ENCODE assay signal across 23 cellular contexts in genomic region chr18:77316641-77317040, GRCh38.
"Had no signal": no experiment of that assay in that cellular context is flagged by ENCODE, and none has a peak within 500 bp of the region (broad histone marks: within the 10 kb centered on the region; RNA-seq: fewer than 3 reads in every experiment).

No MANE protein-coding gene starts in this region.

- H3K9me3 ChIP-seq: stomach, suprapubic skin, tibial nerve had no signal

- H3K4me2 ChIP-seq: hepatocyte had no signal

- H3K79me2 ChIP-seq: hepatocyte, parathyroid adenoma had no signal

- H3K27ac Mint-ChIP-seq: activated naive CD4-positive, alpha-beta T cell treated with anti-CD3 and anti-CD28 coated beads, Interleukin-2, amount 50 U/mL, for 72 hours; activated T-cell treated with anti-CD3 and anti-CD28 coated beads, Interleukin-2, amount 50 U/mL, for 24 hours; activated T-helper 17 cell treated with anti-CD3 and anti-CD28 coated beads, Interleukin-2, amount 50 U/mL, for 72 hours; nephron progenitor cell; stimulated activated memory B cell treated with anti-CD40 and anti-IgM and Interleukin-4, amounts not matched to agents 10 μg/mL and 1 μg/mL and 100 μg/mL, for 72 hours; WTC11 had no signal

- H2AFZ ChIP-seq: hepatocyte, parathyroid adenoma had no signal

- DNase-seq: activated CD8-positive, alpha-beta memory T cell treated with anti-CD3 and anti-CD28 coated beads for 24 hours; activated CD8-positive, alpha-beta memory T cell treated with anti-CD3 and anti-CD28 coated beads, Interleukin-2, amount 50 U/mL, for 4 hours; activated T-cell treated with anti-CD3 and anti-CD28 coated beads, Interleukin-2, amount 50 U/mL, for 24 hours; aorta; cerebellar nuclear complex; cortex of kidney; foreskin melanocyte; glutamatergic neuron; left ventricle myocardium superior; nephron progenitor cell; right cardiac atrium; stimulated activated CD4-positive, alpha-beta T cell treated with anti-CD3 and anti-CD28 coated beads, Interleukin-15, amount 100 ng/mL, for 24 hours; stomach; T-helper 9 cell had no signal

- H3K27ac ChIP-seq: epithelial cell of prostate, hepatocyte, parathyroid adenoma, stomach, suprapubic skin, tibial nerve had no signal

- H3K9me3 Mint-ChIP-seq: activated naive CD4-positive, alpha-beta T cell treated with anti-CD3 and anti-CD28 coated beads, Interleukin-2, amount 50 U/mL, for 72 hours; activated T-cell treated with anti-CD3 and anti-CD28 coated beads, Interleukin-2, amount 50 U/mL, for 24 hours; activated T-helper 17 cell treated with anti-CD3 and anti-CD28 coated beads, Interleukin-2, amount 50 U/mL, for 72 hours; nephron progenitor cell; stimulated activated memory B cell treated with anti-CD40 and anti-IgM and Interleukin-4, amounts not matched to agents 10 μg/mL and 1 μg/mL and 100 μg/mL, for 72 hours had no signal

- H3K36me3 Mint-ChIP-seq: activated naive CD4-positive, alpha-beta T cell treated with anti-CD3 and anti-CD28 coated beads, Interleukin-2, amount 50 U/mL, for 72 hours; stimulated activated memory B cell treated with anti-CD40 and anti-IgM and Interleukin-4, amounts not matched to agents 10 μg/mL and 1 μg/mL and 100 μg/mL, for 72 hours; WTC11 had no signal

- H3K27me3 ChIP-seq: hepatocyte, suprapubic skin, tibial nerve had no signal

- H3K9ac ChIP-seq: parathyroid adenoma had no signal

- H3K36me3 ChIP-seq: stomach, suprapubic skin, tibial nerve had no signal

- H3K4me3 Mint-ChIP-seq: activated T-cell treated with anti-CD3 and anti-CD28 coated beads, Interleukin-2, amount 50 U/mL, for 24 hours; activated T-helper 17 cell treated with anti-CD3 and anti-CD28 coated beads, Interleukin-2, amount 50 U/mL, for 72 hours; nephron progenitor cell; stimulated activated memory B cell treated with anti-CD40 and anti-IgM and Interleukin-4, amounts not matched to agents 10 μg/mL and 1 μg/mL and 100 μg/mL, for 72 hours; WTC11 had no signal

- H3K4me3 ChIP-seq: hepatocyte, stomach, suprapubic skin, tibial nerve had no signal

- H3K4me1 ChIP-seq: parathyroid adenoma, stomach, suprapubic skin, tibial nerve had no signal

- H3K4me1 Mint-ChIP-seq: activated T-helper 17 cell treated with anti-CD3 and anti-CD28 coated beads, Interleukin-2, amount 50 U/mL, for 72 hours; stimulated activated memory B cell treated with anti-CD40 and anti-IgM and Interleukin-4, amounts not matched to agents 10 μg/mL and 1 μg/mL and 100 μg/mL, for 72 hours had no signal
